2 cellular contexts compared by ENCODE assay signal in the genomic region with DNA sequence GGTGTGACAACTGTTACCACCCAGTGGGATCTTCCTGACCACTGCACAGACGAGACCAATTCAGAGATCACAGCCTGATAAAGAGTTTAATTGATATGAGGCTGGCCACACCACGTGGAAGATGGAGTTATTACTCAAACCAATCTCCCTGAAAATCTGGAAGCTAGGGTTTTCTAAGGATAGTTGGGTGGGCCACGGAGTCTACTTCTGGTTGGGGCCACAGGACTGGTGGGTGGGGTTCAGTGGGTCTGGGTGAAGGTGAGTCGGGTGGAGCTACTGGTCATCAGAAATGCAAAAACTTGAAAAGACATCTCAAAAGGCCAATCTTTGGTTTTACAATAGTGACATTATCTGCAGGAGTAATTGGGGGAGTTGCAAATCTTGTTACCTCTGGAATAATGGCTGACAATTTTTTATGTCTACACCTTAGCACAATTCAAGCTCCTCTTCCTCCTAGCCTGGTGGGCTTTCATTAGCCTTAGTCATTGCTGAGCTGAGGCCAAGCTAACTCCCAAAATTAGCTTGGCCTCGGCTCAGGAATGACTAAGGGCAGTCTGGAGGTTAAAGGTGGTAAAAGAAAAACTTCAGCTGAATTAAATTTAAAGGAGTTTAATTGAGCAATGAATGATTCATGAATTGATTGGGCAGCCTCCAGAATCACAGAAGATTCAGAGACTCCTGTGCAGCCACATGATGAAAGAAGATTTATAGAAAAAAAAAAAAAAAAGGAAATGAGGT.
TF ChIP-seq lines count a peak whose summit lies in the region.

No MANE protein-coding gene starts in this region.

TF ChIP-seq in IMR-90, 13 proteins besides CTCF, POLR2A, EP300 and RAD21:
- TF ChIP-seq MAZ (IDR thresholded peaks at IDR 0.05; ENCODE audit: borderline replicate concordance, low read depth, low read length), result no peak
- TF ChIP-seq NFE2L2 (IDR thresholded peaks at IDR 0.05; ENCODE audit: low read depth, low read length), result no peak
- TF ChIP-seq RCOR1 (IDR thresholded peaks at IDR 0.05; ENCODE audit: insufficient replicate concordance, low read length), result no peak
- TF ChIP-seq, protein P1, sequence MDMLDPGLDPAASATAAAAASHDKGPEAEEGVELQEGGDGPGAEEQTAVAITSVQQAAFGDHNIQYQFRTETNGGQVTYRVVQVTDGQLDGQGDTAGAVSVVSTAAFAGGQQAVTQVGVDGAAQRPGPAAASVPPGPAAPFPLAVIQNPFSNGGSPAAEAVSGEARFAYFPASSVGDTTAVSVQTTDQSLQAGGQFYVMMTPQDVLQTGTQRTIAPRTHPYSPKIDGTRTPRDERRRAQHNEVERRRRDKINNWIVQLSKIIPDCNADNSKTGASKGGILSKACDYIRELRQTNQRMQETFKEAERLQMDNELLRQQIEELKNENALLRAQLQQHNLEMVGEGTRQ (IDR thresholded peaks at IDR 0.05; ENCODE audit: low read depth, low read length), result no peak
- TF ChIP-seq BHLHE40 (IDR thresholded peaks at IDR 0.05; ENCODE audit: low read depth, low read length), result no peak
- TF ChIP-seq, protein P2, sequence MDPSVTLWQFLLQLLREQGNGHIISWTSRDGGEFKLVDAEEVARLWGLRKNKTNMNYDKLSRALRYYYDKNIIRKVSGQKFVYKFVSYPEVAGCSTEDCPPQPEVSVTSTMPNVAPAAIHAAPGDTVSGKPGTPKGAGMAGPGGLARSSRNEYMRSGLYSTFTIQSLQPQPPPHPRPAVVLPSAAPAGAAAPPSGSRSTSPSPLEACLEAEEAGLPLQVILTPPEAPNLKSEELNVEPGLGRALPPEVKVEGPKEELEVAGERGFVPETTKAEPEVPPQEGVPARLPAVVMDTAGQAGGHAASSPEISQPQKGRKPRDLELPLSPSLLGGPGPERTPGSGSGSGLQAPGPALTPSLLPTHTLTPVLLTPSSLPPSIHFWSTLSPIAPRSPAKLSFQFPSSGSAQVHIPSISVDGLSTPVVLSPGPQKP (IDR thresholded peaks at IDR 0.05; ENCODE audit: borderline replicate concordance, low read depth, low read length), result no peak
- TF ChIP-seq SMC3 (IDR thresholded peaks at IDR 0.05; ENCODE audit: low read depth, low read length), result no peak
- no peak for TF ChIP-seq RFX5 (IDR thresholded peaks at IDR 0.05; ENCODE audit: low read depth, low read length)
- TF ChIP-seq CHD1 (IDR thresholded peaks at IDR 0.05; ENCODE audit: low read depth, low read length), result no peak
- TF ChIP-seq FOS (IDR thresholded peaks at IDR 0.05; ENCODE audit: low read depth, low read length), result no peak
- TF ChIP-seq MAFK (IDR thresholded peaks at IDR 0.05; ENCODE audit: low read depth, low read length), result no peak
- no peak for TF ChIP-seq MXI1 (IDR thresholded peaks at IDR 0.05; ENCODE audit: borderline replicate concordance, low read depth, low read length)

TF ChIP-seq in HepG2, 621 proteins besides CTCF, POLR2A, EP300 and RAD21:
- TF ChIP-seq ZC3H13 (CRISPR knock-in tag; IDR thresholded peaks at IDR 0.05), result no peak
- no peak for TF ChIP-seq ZNF775 (CRISPR knock-in tag; IDR thresholded peaks at IDR 0.05; ENCODE audit: borderline replicate concordance)
- no peak for TF ChIP-seq ZNF773 (CRISPR knock-in tag; IDR thresholded peaks at IDR 0.05; ENCODE audit: borderline replicate concordance)
- no peak for TF ChIP-seq ZNF616 (CRISPR knock-in tag; IDR thresholded peaks at IDR 0.05; ENCODE audit: low read depth)
- TF ChIP-seq, protein P3, sequence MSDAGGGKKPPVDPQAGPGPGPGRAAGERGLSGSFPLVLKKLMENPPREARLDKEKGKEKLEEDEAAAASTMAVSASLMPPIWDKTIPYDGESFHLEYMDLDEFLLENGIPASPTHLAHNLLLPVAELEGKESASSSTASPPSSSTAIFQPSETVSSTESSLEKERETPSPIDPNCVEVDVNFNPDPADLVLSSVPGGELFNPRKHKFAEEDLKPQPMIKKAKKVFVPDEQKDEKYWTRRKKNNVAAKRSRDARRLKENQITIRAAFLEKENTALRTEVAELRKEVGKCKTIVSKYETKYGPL (CRISPR knock-in tag; IDR thresholded peaks at IDR 0.05), result no peak
- TF ChIP-seq RELA (CRISPR knock-in tag; IDR thresholded peaks at IDR 0.05), result no peak
- TF ChIP-seq, protein P4, sequence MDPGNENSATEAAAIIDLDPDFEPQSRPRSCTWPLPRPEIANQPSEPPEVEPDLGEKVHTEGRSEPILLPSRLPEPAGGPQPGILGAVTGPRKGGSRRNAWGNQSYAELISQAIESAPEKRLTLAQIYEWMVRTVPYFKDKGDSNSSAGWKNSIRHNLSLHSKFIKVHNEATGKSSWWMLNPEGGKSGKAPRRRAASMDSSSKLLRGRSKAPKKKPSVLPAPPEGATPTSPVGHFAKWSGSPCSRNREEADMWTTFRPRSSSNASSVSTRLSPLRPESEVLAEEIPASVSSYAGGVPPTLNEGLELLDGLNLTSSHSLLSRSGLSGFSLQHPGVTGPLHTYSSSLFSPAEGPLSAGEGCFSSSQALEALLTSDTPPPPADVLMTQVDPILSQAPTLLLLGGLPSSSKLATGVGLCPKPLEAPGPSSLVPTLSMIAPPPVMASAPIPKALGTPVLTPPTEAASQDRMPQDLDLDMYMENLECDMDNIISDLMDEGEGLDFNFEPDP (CRISPR knock-in tag; conservative IDR thresholded peaks at IDR 0.05), result no peak
- TF ChIP-seq ZNF709 (CRISPR knock-in tag; IDR thresholded peaks at IDR 0.05), result no peak
- no peak for TF ChIP-seq KDM5A (IDR thresholded peaks at IDR 0.05; ENCODE audit: borderline replicate concordance, low read length)
- TF ChIP-seq, protein P5, sequence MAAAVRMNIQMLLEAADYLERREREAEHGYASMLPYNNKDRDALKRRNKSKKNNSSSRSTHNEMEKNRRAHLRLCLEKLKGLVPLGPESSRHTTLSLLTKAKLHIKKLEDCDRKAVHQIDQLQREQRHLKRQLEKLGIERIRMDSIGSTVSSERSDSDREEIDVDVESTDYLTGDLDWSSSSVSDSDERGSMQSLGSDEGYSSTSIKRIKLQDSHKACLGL (CRISPR knock-in tag; IDR thresholded peaks at IDR 0.05), result no peak
- TF ChIP-seq, protein P6, sequence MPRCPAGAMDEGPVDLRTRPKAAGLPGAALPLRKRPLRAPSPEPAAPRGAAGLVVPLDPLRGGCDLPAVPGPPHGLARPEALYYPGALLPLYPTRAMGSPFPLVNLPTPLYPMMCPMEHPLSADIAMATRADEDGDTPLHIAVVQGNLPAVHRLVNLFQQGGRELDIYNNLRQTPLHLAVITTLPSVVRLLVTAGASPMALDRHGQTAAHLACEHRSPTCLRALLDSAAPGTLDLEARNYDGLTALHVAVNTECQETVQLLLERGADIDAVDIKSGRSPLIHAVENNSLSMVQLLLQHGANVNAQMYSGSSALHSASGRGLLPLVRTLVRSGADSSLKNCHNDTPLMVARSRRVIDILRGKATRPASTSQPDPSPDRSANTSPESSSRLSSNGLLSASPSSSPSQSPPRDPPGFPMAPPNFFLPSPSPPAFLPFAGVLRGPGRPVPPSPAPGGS (CRISPR knock-in tag; IDR thresholded peaks at IDR 0.05), result no peak
- no peak for TF ChIP-seq MIER2 (CRISPR knock-in tag; IDR thresholded peaks at IDR 0.05)
- TF ChIP-seq ADNP (CRISPR knock-in tag; IDR thresholded peaks at IDR 0.05), result no peak
